In genomic region chr17:82938486-82939212, GRCh38 we compare ENCODE assay signal across 21 cellular contexts.
DNase-seq lines count a peak whose midpoint lies in the region; ATAC-seq and TF ChIP-seq lines count a peak whose summit lies in the region.
"Had no signal": no experiment of that assay in that cellular context is flagged by ENCODE, and none has a peak within 500 bp of the region (broad histone marks: within the 10 kb centered on the region; RNA-seq: fewer than 3 reads in every experiment).

No MANE protein-coding gene starts in this region.

- H3K4me1 ChIP-seq in H9 (ENCODE audit: insufficient read depth, low read length): no peaks in the 10 kb centered on the region
- H3K4me1 ChIP-seq in osteoblast (ENCODE audit: insufficient read depth, low read length): no peaks in the 10 kb centered on the region
- H3K4me1 ChIP-seq: foreskin keratinocyte had no signal

- H3K36me3 Mint-ChIP-seq in H9 (ENCODE audit: insufficient read depth in 1 of 3, low read depth in 3 of 3): peaks cover 50 to 90% (median 83%) of the 10 kb centered on the region in 3 experiments

- H3K18ac ChIP-seq in H9 (ENCODE audit: insufficient read length, low read depth, low read length): no peak overlapping the region

- H3K27ac Mint-ChIP-seq in H9: peak overlapping the region in 2 of 3 experiments; percentile 49 to 52; a peak in 2 of 7 replicates
- H3K27ac Mint-ChIP-seq: activated B cell treated with CpG ODN at 0.5 μM for 24 hours; memory B cell; stimulated activated naive B cell treated with anti-CD40 and anti-IgM and Interleukin-4, amounts not matched to agents 10 μg/mL and 1 μg/mL and 100 μg/mL, for 72 hours; T-cell had no signal

- no peak overlapping the region for H2BK20ac ChIP-seq in H9 (ENCODE audit: low read depth, low read length, poor library complexity, severe bottlenecking)

- H3K27me3 Mint-ChIP-seq in H9 (ENCODE audit: low read depth): no peaks in the 10 kb centered on the region; the same call in 1 of the 2 replicates
- H3K27me3 Mint-ChIP-seq: activated B cell treated with CpG ODN at 0.5 μM for 24 hours; CD4-positive, alpha-beta memory T cell; memory B cell; stimulated activated naive B cell treated with anti-CD40 and anti-IgM and Interleukin-4, amounts not matched to agents 10 μg/mL and 1 μg/mL and 100 μg/mL, for 72 hours; T-cell had no signal

- ATAC-seq in left lobe of liver: no peak
- ATAC-seq: foreskin keratinocyte; stimulated activated naive B cell treated with anti-CD40 and anti-IgM and Interleukin-4, amounts not matched to agents 10 μg/mL and 1 μg/mL and 100 μg/mL, for 72 hours; T-cell had no signal

- H3K79me1 ChIP-seq in H9 (ENCODE audit: insufficient read depth, low read depth, low read length, poor library complexity, severe bottlenecking): no peaks in the 10 kb centered on the region

- H3K27ac ChIP-seq in H9 (ENCODE audit: insufficient read length, low read depth, low read length) (no peak overlapping the region), coronary artery (no peak overlapping the region), osteoblast (ENCODE audit: low read depth, low read length) (no peak overlapping the region)
- H3K27ac ChIP-seq: foreskin keratinocyte had no signal

- H3K14ac ChIP-seq in H9 (ENCODE audit: insufficient read depth, low read length): no peak overlapping the region

- no peaks in the 10 kb centered on the region for H4K20me1 ChIP-seq in H9 (ENCODE audit: control insufficient read depth, insufficient read depth, insufficient read length)
- no peaks in the 10 kb centered on the region for H4K20me1 ChIP-seq in osteoblast (ENCODE audit: insufficient read depth, low read length)

- no peak overlapping the region for H3K23ac ChIP-seq in H9 (ENCODE audit: insufficient read length, low read depth, low read length)

- H3K4me3 ChIP-seq in coronary artery: no peak overlapping the region
- no peak overlapping the region for H3K4me3 ChIP-seq in osteoblast (ENCODE audit: insufficient read depth, low read length)
- H3K4me3 ChIP-seq: upper lobe of left lung had no signal

- peaks cover 9% of the 10 kb centered on the region for H3K36me3 ChIP-seq in osteoblast (ENCODE audit: insufficient read depth, low read length)

- H3K4me2 ChIP-seq in H9 (ENCODE audit: insufficient read depth, insufficient read length, low read length) (no peak overlapping the region), osteoblast (ENCODE audit: insufficient read depth, low read length) (no peak overlapping the region)

- TF ChIP-seq CTCF in H9 (conservative IDR thresholded peaks at IDR 0.05) (no peak), coronary artery (IDR thresholded peaks at IDR 0.05) (no peak), osteoblast (IDR thresholded peaks at IDR 0.05; ENCODE audit: extremely low read depth, low read depth, low read length) (no peak)

- no CpG with 5 or more reads among the region's 13 CpGs for WGBS in H9 (ENCODE audit: extremely low coverage, insufficient read length, low lambda C conversion rate)

- no peak overlapping the region for H2BK5ac ChIP-seq in H9 (ENCODE audit: insufficient read length, low read length)

- H3K4me1 Mint-ChIP-seq in H9: peaks cover 0 to 6% of the 10 kb centered on the region in 2 experiments; a peak in 1 of 4 replicates
- H3K4me1 Mint-ChIP-seq: activated B cell treated with CpG ODN at 0.5 μM for 24 hours, memory B cell had no signal

- no peak overlapping the region for H3T11ph ChIP-seq in H9 (ENCODE audit: low read length)

- H3K4me3 Mint-ChIP-seq in H9: no peak overlapping the region
- H3K4me3 Mint-ChIP-seq: activated B cell treated with CpG ODN at 0.5 μM for 24 hours; CD4-positive, alpha-beta memory T cell; memory B cell; stimulated activated naive B cell treated with anti-CD40 and anti-IgM and Interleukin-4, amounts not matched to agents 10 μg/mL and 1 μg/mL and 100 μg/mL, for 72 hours; T-cell had no signal

- no peaks in the 10 kb centered on the region for H3K27me3 ChIP-seq in H9 (ENCODE audit: insufficient read depth, low read length)
- H3K27me3 ChIP-seq in osteoblast (ENCODE audit: insufficient read depth, low read length): no peaks in the 10 kb centered on the region
- H3K27me3 ChIP-seq: foreskin keratinocyte, upper lobe of left lung had no signal

- peaks cover 14 to 19% of the 10 kb centered on the region in 2 experiments for H3K9me3 Mint-ChIP-seq in H9

- H3K9me3 ChIP-seq in H9 (ENCODE audit: control insufficient read depth, low read depth, low read length) (peaks cover 14% of the 10 kb centered on the region), osteoblast (ENCODE audit: low read depth, low read length) (no peaks in the 10 kb centered on the region)
- H3K9me3 ChIP-seq: upper lobe of left lung had no signal

- H2BK12ac ChIP-seq in H9 (ENCODE audit: insufficient read length, low read depth, low read length): no peak overlapping the region

- H2AK5ac ChIP-seq in H9 (ENCODE audit: insufficient read length, low read length): no peak overlapping the region

- H2BK120ac ChIP-seq in H9 (ENCODE audit: low read depth, low read length, poor library complexity, severe bottlenecking): no peak overlapping the region

- H2AFZ ChIP-seq in H9 (ENCODE audit: low read length) (no peak overlapping the region), osteoblast (ENCODE audit: low read length) (no peak overlapping the region)

- no peak overlapping the region for H4K91ac ChIP-seq in H9 (ENCODE audit: insufficient read length, low read depth, low read length)

- no peaks in the 10 kb centered on the region for H3K79me2 ChIP-seq in H9 (ENCODE audit: insufficient read depth, low read length)
- H3K79me2 ChIP-seq in osteoblast (ENCODE audit: insufficient read depth, low read length): no peaks in the 10 kb centered on the region

- H3K23me2 ChIP-seq in H9 (ENCODE audit: insufficient read length, low read depth, low read length, poor library complexity, severe bottlenecking): no peaks in the 10 kb centered on the region

- H3K56ac ChIP-seq in H9 (ENCODE audit: insufficient read length, low read depth, low read length): no peak overlapping the region

- DNase-seq in activated CD4-positive, CD25-positive, alpha-beta regulatory T cell treated with anti-CD3 and anti-CD28 coated beads, Interleukin-2, amount 50 U/mL, for 72 hours: peak; percentile 8
- DNase-seq in activated CD4-positive, CD25-positive, alpha-beta regulatory T cell (lab: John Stamatoyannopoulos, UW): no peak
- DNase-seq in H9: no peak
- peak; percentile 35 for DNase-seq in coronary artery (ENCODE audit: low spot score)
- DNase-seq in osteoblast (ENCODE audit: insufficient read length, low spot score, missing footprints): peak; percentile 58
- no peak for DNase-seq in left lobe of liver (ENCODE audit: low spot score)
- DNase-seq in NOMO-1 (lab: John Stamatoyannopoulos, UW; ENCODE audit: unreplicated experiment in 2 of 2): no peak
- DNase-seq in NCI-H524 (lab: John Stamatoyannopoulos, UW): no peak
- DNase-seq: activated B cell treated with CpG ODN at 0.5 μM for 24 hours; CD4-positive, alpha-beta memory T cell; central memory CD4-positive, alpha-beta T cell; foreskin keratinocyte; GOT3; MM.1S; NCI-H2171; NK-92 treated with Interleukin-12 subunit alpha and Interleukin-12 subunit beta, amount 100 ng/mL, for 24 hours; small intestine; stimulated activated naive B cell treated with anti-CD40 and anti-IgM and Interleukin-4, amounts not matched to agents 10 μg/mL and 1 μg/mL and 100 μg/mL, for 72 hours had no signal

- H4K5ac ChIP-seq in H9 (ENCODE audit: insufficient read length, low read depth, low read length): no peak overlapping the region

- H4K8ac ChIP-seq in H9 (replicated peaks; ENCODE audit: insufficient read length, low read depth, low read length): no peak overlapping the region

- H3K9ac ChIP-seq in H9 (ENCODE audit: extremely low read depth, insufficient read length, low read length): no peak overlapping the region

- no peak overlapping the region for H2BK15ac ChIP-seq in H9 (ENCODE audit: low read depth, low read length)

- no peak overlapping the region for H3K4ac ChIP-seq in H9 (ENCODE audit: low read depth, low read length)

Comparison
In these comparisons a context has a peak if more than half of its experiments do, and no peak if none do; other contexts are left out.
1. DNase-seq: peak in activated CD4-positive, CD25-positive, alpha-beta regulatory T cell treated with anti-CD3 and anti-CD28 coated beads, Interleukin-2, amount 50 U/mL, for 72 hours (single experiment), coronary artery (single experiment) and osteoblast (single experiment); none in activated CD4-positive, CD25-positive, alpha-beta regulatory T cell (0 of 4), H9 (single experiment), left lobe of liver (single experiment), NOMO-1 (0 of 2) and NCI-H524 (0 of 2).